25 cellular contexts compared by ENCODE assay signal in the genomic region with DNA sequence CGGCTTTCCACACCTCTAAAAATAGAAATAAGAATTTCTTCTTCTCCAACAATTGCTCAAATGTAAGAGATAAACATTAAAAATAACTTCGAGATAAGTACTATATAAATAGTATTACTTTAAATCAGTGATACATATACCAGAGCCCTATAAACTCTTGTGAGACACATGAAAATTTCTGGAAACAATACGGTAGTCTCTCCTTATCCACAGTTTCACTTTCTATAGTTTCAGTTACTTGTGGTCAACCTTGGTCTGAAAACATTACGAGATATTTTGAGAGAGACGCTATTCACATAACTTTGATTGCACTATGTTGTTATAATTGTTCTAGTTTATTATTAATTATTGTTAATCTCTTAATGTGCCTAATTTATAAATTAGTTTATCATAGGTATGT.
"Had no signal": no experiment of that assay in that cellular context is flagged by ENCODE, and none has a peak within 500 bp of the region (broad histone marks: within the 10 kb centered on the region; RNA-seq: fewer than 3 reads in every experiment).

No MANE protein-coding gene starts in this region.

- DNase-seq: activated CD4-positive, alpha-beta T cell treated with anti-CD3 and anti-CD28 coated beads for 4 hours; activated CD8-positive, alpha-beta memory T cell treated with anti-CD3 and anti-CD28 coated beads, Interleukin-2, amount 50 U/mL, for 4 hours; activated CD8-positive, alpha-beta T cell treated with anti-CD3 and anti-CD28 coated beads for 36 hours; activated gamma-delta T cell treated with Interleukin-2 at 50 U/mL for 16 hours; activated naive CD4-positive, alpha-beta T cell treated with anti-CD3 and anti-CD28 coated beads, Interleukin-2, amount 10 ng/mL, durations not matched to agents 7 days and 5 days; activated naive CD8-positive, alpha-beta T cell treated with anti-CD3 and anti-CD28 coated beads for 36 hours; activated T-cell treated with anti-CD3 and anti-CD28 coated beads, Interleukin-2, amount 50 U/mL, for 72 hours; brain microvascular endothelial cell; KG1; NCI-H1048; NCI-H1417 treated with DMSO at 0.1 percent for 48 hours; NCI-H1694; NCI-H2029; NCI-H2107; NCI-H2171 treated with DMSO at 0.1 percent for 48 hours; NCI-H226; NCI-H526; NCI-H82; NK-92 treated with Interleukin-12 subunit alpha and Interleukin-12 subunit beta, amount 100 ng/mL, for 24 hours; Peyer's patch; SIG-M5; T-helper 1 cell; WERI-Rb-1 had no signal

- ATAC-seq: activated CD8-positive, alpha-beta T cell treated with anti-CD3 and anti-CD28 coated beads for 36 hours; activated T-cell treated with anti-CD3 and anti-CD28 coated beads, Interleukin-2, amount 50 U/mL, for 72 hours had no signal

- H3K9me3 ChIP-seq: Peyer's patch had no signal

- H3K27me3 ChIP-seq: brain microvascular endothelial cell, cardiac muscle cell, Peyer's patch had no signal

- H3K36me3 ChIP-seq: brain microvascular endothelial cell, cardiac muscle cell, Peyer's patch, WERI-Rb-1 had no signal

- H3K27ac ChIP-seq: brain microvascular endothelial cell, cardiac muscle cell, Peyer's patch, WERI-Rb-1 had no signal

- H3K4me3 ChIP-seq: cardiac muscle cell, Peyer's patch had no signal

- FAIRE-seq: colon had no signal

- H3K4me1 ChIP-seq: Peyer's patch had no signal
